In genomic region chr1:8448906-8449661, GRCh38 we compare ENCODE assay signal across 9 cellular contexts.
DNase-seq lines count a peak whose midpoint lies in the region; ATAC-seq and TF ChIP-seq lines count a peak whose summit lies in the region.
"Had no signal": no experiment of that assay in that cellular context is flagged by ENCODE, and none has a peak within 500 bp of the region (broad histone marks: within the 10 kb centered on the region; RNA-seq: fewer than 3 reads in every experiment).

No MANE protein-coding gene starts in this region.

- peak overlapping the region in 55 of 59 donors; percentile 1 to 85 (median 63) for H3K27ac ChIP-seq in dorsolateral prefrontal cortex
- peak overlapping the region; percentile 55 to 93 for H3K27ac ChIP-seq in lung (ENCODE audit: low read depth in 1 of 2, low read length in 1 of 2)

- no peak for ATAC-seq in lung (ENCODE audit: insufficient read depth, low FRiP score)
- no peak for ATAC-seq in GM19452 (IDR thresholded peaks at IDR 0.05; ENCODE audit: unreplicated experiment)

- H3K4me3 ChIP-seq in dorsolateral prefrontal cortex, result peak overlapping the region in 40 of 59 donors; percentile 0 to 52 (median 22)
- H3K4me3 ChIP-seq in lung, result no peak overlapping the region

- no peaks in the 10 kb centered on the region for H3K9me3 ChIP-seq in lung (ENCODE audit: control insufficient read depth in 2 of 2, insufficient read depth in 1 of 2, low read length in 1 of 2)

- H3K4me1 ChIP-seq in lung (ENCODE audit: control insufficient read depth in 2 of 2, insufficient read depth in 2 of 2, low read length in 2 of 2), result peaks cover 6 to 18% of the 10 kb centered on the region in 2 donors

- no peaks in the 10 kb centered on the region for H3K36me3 ChIP-seq in lung (ENCODE audit: control insufficient read depth in 2 of 2, insufficient read depth in 2 of 2, low read length in 2 of 2)

- H3K27me3 ChIP-seq in dorsolateral prefrontal cortex (no peaks in the 10 kb centered on the region), lung (ENCODE audit: control insufficient read depth, insufficient read depth) (no peaks in the 10 kb centered on the region)

- DNase-seq in stimulated activated CD4-positive, alpha-beta T cell treated with anti-CD3 and anti-CD28 coated beads, Interleukin-15, amount 100 ng/mL, for 24 hours, result peak; percentile 11
- DNase-seq in stimulated activated CD4-positive, alpha-beta T cell treated with anti-CD3 and anti-CD28 coated beads, Interleukin-12 subunit alpha, Interleukin-12 subunit beta, amount 100 ng/mL, for 4 hours, result no peak
- peak in 1 of 10 donors; percentile 31 for DNase-seq in dorsolateral prefrontal cortex
- DNase-seq in lung (ENCODE audit: low spot score), result no peak
- DNase-seq in SK-N-DZ (ENCODE audit: low spot score), result no peak
- no peak for DNase-seq in NK-92 treated with Interleukin-12 subunit alpha and Interleukin-12 subunit beta, amount 100 ng/mL, for 24 hours (lab: John Stamatoyannopoulos, UW)
- DNase-seq in globus pallidus (ENCODE audit: low spot score), result no peak
- DNase-seq: activated CD4-positive, alpha-beta T cell treated with anti-CD3 and anti-CD28 coated beads, Interleukin-2, amount 50 U/mL, for 48 hours had no signal

- peak in 1 of 56 donors; percentile 15 for TF ChIP-seq CTCF in dorsolateral prefrontal cortex (IDR thresholded peaks at IDR 0.05 in 54 of 56, conservative IDR thresholded peaks at IDR 0.05 in 2 of 56; ENCODE audit: low read depth in 1 of 56, partially characterized antibody in 56 of 56)
- no peak for TF ChIP-seq CTCF in lung (IDR thresholded peaks at IDR 0.05; ENCODE audit: control extremely low read depth, extremely low read depth)

- WGBS in lung, 2 donors, result 35 to 52% methylated on average over 12 of the region's 12 CpGs

- intact Hi-C loops in dorsolateral prefrontal cortex (cut with DNase I), result no loop called here
